ENCODE assay signal across 18 cellular contexts in genomic region chr9:130363755-130364404, GRCh38.
DNase-seq lines count a peak whose midpoint lies in the region; ATAC-seq, FAIRE-seq and TF ChIP-seq lines count a peak whose summit lies in the region.
"Had no signal": no experiment of that assay in that cellular context is flagged by ENCODE, and none has a peak within 500 bp of the region (broad histone marks: within the 10 kb centered on the region; RNA-seq: fewer than 3 reads in every experiment).

No MANE protein-coding gene starts in this region.

- no peak overlapping the region for H3K4me3 Mint-ChIP-seq in WTC11
- no peak overlapping the region for H3K4me3 Mint-ChIP-seq in naive thymus-derived CD8-positive, alpha-beta T cell
- H3K4me3 Mint-ChIP-seq: CD4-positive, CD25-positive, alpha-beta regulatory T cell; CD8-positive, alpha-beta T cell; H9; HFFc6 had no signal

- no peak overlapping the region for H3K27ac Mint-ChIP-seq in WTC11
- H3K27ac Mint-ChIP-seq in naive thymus-derived CD8-positive, alpha-beta T cell = peak overlapping the region in 1 of 10 donors; percentile 75
- H3K27ac Mint-ChIP-seq: CD8-positive, alpha-beta T cell; H9; HFFc6 had no signal

- H3K4me2 ChIP-seq in PC-3 (ENCODE audit: low read length) (no peak overlapping the region), H1 (ENCODE audit: insufficient read depth in 1 of 2, low read depth in 2 of 2, low read length in 2 of 2) (no peak overlapping the region)
- H3K4me2 ChIP-seq: BLaER1 had no signal

- no peak overlapping the region for H2AK5ac ChIP-seq in H1 (ENCODE audit: low read depth, low read length)

- no peak for DNase-seq in PC-3
- no peak for DNase-seq in WTC11 (ENCODE audit: low spot score)
- no peak for DNase-seq in H1 (ENCODE audit: low read depth in 1 of 2, low spot score in 2 of 2)
- DNase-seq in naive thymus-derived CD8-positive, alpha-beta T cell = no peak
- DNase-seq in MG63 = no peak
- DNase-seq in activated naive CD4-positive, alpha-beta T cell (lab: John Stamatoyannopoulos, UW) = no peak
- DNase-seq: Caco-2; CD4-positive, CD25-positive, alpha-beta regulatory T cell; CD8-positive, alpha-beta T cell; DMS153; DND-41; GOT3; H9; HFFc6 had no signal

- H2BK120ac ChIP-seq in H1 (replicated peaks; ENCODE audit: low read depth, low read length) = no peak overlapping the region

- no peak for TF ChIP-seq POLR2A in H1 (IDR thresholded peaks at IDR 0.05; ENCODE audit: control extremely low read depth in 1 of 2, low read depth in 2 of 2, low read length in 2 of 2)

- no peaks in the 10 kb centered on the region for H3K9me3 ChIP-seq in PC-3 (ENCODE audit: low read length)
- H3K9me3 ChIP-seq in H1 (ENCODE audit: insufficient read depth in 2 of 2, low read depth in 1 of 2, low read length in 1 of 2) = no peaks in the 10 kb centered on the region
- H3K9me3 ChIP-seq in MG63 = no peaks in the 10 kb centered on the region
- H3K9me3 ChIP-seq: Caco-2 had no signal

- H3K4me1 ChIP-seq in PC-3 (ENCODE audit: insufficient read depth, low read length) = peaks cover 12% of the 10 kb centered on the region
- no peaks in the 10 kb centered on the region; a peak in 1 of 7 replicates for H3K4me1 ChIP-seq in H1 (replicated peaks in 1 of 4; ENCODE audit: control insufficient read depth in 3 of 4, insufficient read depth in 4 of 4, low read length in 3 of 4)
- H3K4me1 ChIP-seq: Caco-2 had no signal

- H3K27me3 Mint-ChIP-seq in WTC11 (ENCODE audit: low read depth) = no peaks in the 10 kb centered on the region
- H3K27me3 Mint-ChIP-seq in naive thymus-derived CD8-positive, alpha-beta T cell = peaks cover 0 to 9% (median 2%) of the 10 kb centered on the region in 5 donors
- H3K27me3 Mint-ChIP-seq: CD4-positive, CD25-positive, alpha-beta regulatory T cell had no signal

- no peak for ATAC-seq in PC-3
- no peak for ATAC-seq in WTC11
- no peak for ATAC-seq in naive thymus-derived CD8-positive, alpha-beta T cell
- ATAC-seq: CD8-positive, alpha-beta T cell had no signal

- no peaks in the 10 kb centered on the region for H3K9me2 ChIP-seq in PC-3 (replicated peaks; ENCODE audit: low read length)

- peaks cover 6% of the 10 kb centered on the region for H3K4me1 Mint-ChIP-seq in WTC11
- H3K4me1 Mint-ChIP-seq in naive thymus-derived CD8-positive, alpha-beta T cell = peaks cover 0 to 12% (median 4%) of the 10 kb centered on the region in 4 donors

- H3K79me1 ChIP-seq in H1 (ENCODE audit: low read depth, low read length) = no peaks in the 10 kb centered on the region

- no peak overlapping the region for H2BK12ac ChIP-seq in H1 (ENCODE audit: low read depth, low read length)

- H3K4ac ChIP-seq in H1 (replicated peaks; ENCODE audit: insufficient read length, low read depth, low read length) = no peak overlapping the region

- H3K14ac ChIP-seq in H1 (ENCODE audit: insufficient read length) = no peak overlapping the region

- no peaks in the 10 kb centered on the region for H3F3A ChIP-seq in PC-3 (ENCODE audit: low read length, unreplicated experiment)

- no peaks in the 10 kb centered on the region for H3K79me2 ChIP-seq in PC-3 (ENCODE audit: low read length)
- no peaks in the 10 kb centered on the region for H3K79me2 ChIP-seq in H1 (ENCODE audit: control insufficient read depth in 1 of 2, insufficient read depth in 2 of 2, low read length in 2 of 2)

- TF ChIP-seq EP300 in H1 (IDR thresholded peaks at IDR 0.05; ENCODE audit: borderline replicate concordance in 1 of 2, low read depth in 2 of 2, low read length in 2 of 2) = no peak

- no peaks in the 10 kb centered on the region for H3K27me3 ChIP-seq in PC-3 (ENCODE audit: low read length)
- H3K27me3 ChIP-seq in H1 (replicated peaks in 1 of 4; ENCODE audit: control insufficient read depth in 3 of 4, extremely low read depth in 1 of 4, insufficient read depth in 3 of 4, low read length in 3 of 4) = no peaks in the 10 kb centered on the region
- H3K27me3 ChIP-seq in MG63 = no peaks in the 10 kb centered on the region
- H3K27me3 ChIP-seq: BLaER1 had no signal

- WGBS in H1 (ENCODE audit: extremely low coverage in 1 of 2, insufficient coverage in 1 of 2, insufficient read length in 1 of 2, insufficient replicate concordance in 2 of 2, low coverage in 1 of 2, low lambda C conversion rate in 2 of 2, missing lambda C conversion rate in 1 of 2), 2 experiments = 95 to 100% methylated on average over 2 to 8 of the region's 9 CpGs

- H3K4me3 ChIP-seq in PC-3 (ENCODE audit: low read length) (no peak overlapping the region), H1 (ENCODE audit: extremely low read depth in 1 of 4, insufficient read depth in 2 of 4, low read depth in 3 of 4, low read length in 4 of 4) (no peak overlapping the region), MG63 (no peak overlapping the region)
- H3K4me3 ChIP-seq: BLaER1 had no signal

- H2AFZ ChIP-seq in PC-3 (ENCODE audit: low read length) (no peak overlapping the region), H1 (ENCODE audit: low read length) (no peak overlapping the region)

- H2BK5ac ChIP-seq in H1 (ENCODE audit: low read depth, low read length) = no peak overlapping the region

- H3K27ac ChIP-seq in PC-3 (ENCODE audit: low read length) = 0 out of 2 replicates have a peak overlapping the region, but pooled peaks have one; percentile 37
- H3K27ac ChIP-seq in H1 (ENCODE audit: low read depth, low read length) = no peak overlapping the region
- H3K27ac ChIP-seq: BLaER1, C4-2B had no signal

- no peaks in the 10 kb centered on the region for H3K36me3 ChIP-seq in PC-3 (ENCODE audit: low read depth, low read length)
- H3K36me3 ChIP-seq in H1 (ENCODE audit: control insufficient read depth in 2 of 4, insufficient read depth in 4 of 4, low read length in 3 of 4) = no peaks in the 10 kb centered on the region; a peak in 1 of 8 replicates
- no peaks in the 10 kb centered on the region for H3K36me3 ChIP-seq in MG63
- H3K36me3 ChIP-seq: BLaER1 had no signal

- no peak overlapping the region for H2BK15ac ChIP-seq in H1 (ENCODE audit: low read length)

- no peak overlapping the region for H2BK20ac ChIP-seq in H1 (ENCODE audit: low read length)

- intact Hi-C loops in PC-3 (cut with micrococcal nuclease) = no loop called here

- H3K23ac ChIP-seq in H1 (ENCODE audit: insufficient read length) = no peak overlapping the region

- no peak overlapping the region for H3K56ac ChIP-seq in H1 (replicated peaks; ENCODE audit: insufficient read length, low read depth, low read length)

- no peaks in the 10 kb centered on the region for H3K9me3 Mint-ChIP-seq in WTC11
- H3K9me3 Mint-ChIP-seq in naive thymus-derived CD8-positive, alpha-beta T cell = peaks cover 0 to 1% (median 0%) of the 10 kb centered on the region in 9 donors
- H3K9me3 Mint-ChIP-seq: CD8-positive, alpha-beta T cell; H9; HFFc6 had no signal

- H4K20me1 ChIP-seq in PC-3 (ENCODE audit: low read length) (no peaks in the 10 kb centered on the region), H1 (replicated peaks in 1 of 2; ENCODE audit: control insufficient read depth in 1 of 2, insufficient read depth in 2 of 2, low read length in 2 of 2) (no peaks in the 10 kb centered on the region)
- H4K20me1 ChIP-seq: BLaER1 had no signal

- H4K8ac ChIP-seq in H1 (ENCODE audit: extremely low read depth, insufficient read depth, low read length) = no peak overlapping the region

- POLR2A ChIA-PET in PC-3 (lab: Charles Lee; ENCODE audit: unreplicated experiment) (no interaction called here), WTC11 (lab: Charles Lee) (interaction anchor here (0.9 kb wide), 1 partner anchor 80 kb away, joined by 3 read pairs; the partner anchor contains the start of gene ASS1), H1 (lab: Charles Lee; ENCODE audit: partially characterized antibody) (interaction anchor here (1.1 to 3.6 kb wide), 4 partner anchors 8 to 24 kb away, joined by 3 to 14 read pairs (median 4); no protein-coding TSS in a partner anchor)
- POLR2A ChIA-PET in naive thymus-derived CD8-positive, alpha-beta T cell (lab: Charles Lee) = no interaction called here

- CTCF ChIA-PET in PC-3 (lab: Charles Lee) (no interaction called here), WTC11 (lab: Charles Lee) (interaction anchor here (0.9 to 1.1 kb wide), 2 partner anchors 21 to 62 kb away, joined by 4 to 5 read pairs; no protein-coding TSS in a partner anchor), H1 (lab: Charles Lee; ENCODE audit: partially characterized antibody) (interaction anchor here (0.7 to 3.1 kb wide), 6 partner anchors 11 to 257 kb away, joined by 3 to 9 read pairs (median 4); no protein-coding TSS in a partner anchor)

- 0 out of 2 replicates have a peak overlapping the region, but pooled peaks have one; percentile 4 for H3K9ac ChIP-seq in PC-3 (ENCODE audit: low read length)
- H3K9ac ChIP-seq in H1 (replicated peaks in 1 of 4; ENCODE audit: extremely low read depth in 1 of 4, low read depth in 3 of 4, low read length in 3 of 4) = no peak overlapping the region
- H3K9ac ChIP-seq: BLaER1 had no signal

- 0 out of 2 replicates have a peak, but pooled peaks cover 5% of the 10 kb centered on the region for H3K36me3 Mint-ChIP-seq in WTC11
- H3K36me3 Mint-ChIP-seq in naive thymus-derived CD8-positive, alpha-beta T cell = no peaks in the 10 kb centered on the region
- H3K36me3 Mint-ChIP-seq: CD4-positive, CD25-positive, alpha-beta regulatory T cell; CD8-positive, alpha-beta T cell had no signal

- peaks cover 7% of the 10 kb centered on the region; the same call in 1 of the 2 replicates for H3K23me2 ChIP-seq in H1 (ENCODE audit: low read depth, low read length)

- TF ChIP-seq RAD21 in H1 (IDR thresholded peaks at IDR 0.05 in 1 of 2, conservative IDR thresholded peaks at IDR 0.05 in 1 of 2; ENCODE audit: low read depth in 2 of 2, low read length in 2 of 2) = no peak

- no peak overlapping the region for H4K91ac ChIP-seq in H1 (replicated peaks; ENCODE audit: insufficient read length, low read length)

- no peak overlapping the region for H4K5ac ChIP-seq in H1 (ENCODE audit: insufficient read length, low read depth, low read length)

- no peak for FAIRE-seq in H1 (lab: Jason Lieb, UNC)
- FAIRE-seq: G401.6, GM12892 had no signal

- H3K18ac ChIP-seq in H1 (ENCODE audit: extremely low read depth, low read length) = no peak overlapping the region

- BruUV-seq in PC-3 (replicated peaks; lab: Mats Ljungman, UMichigan) = no TSS peak

- TF ChIP-seq CTCF in PC-3 (conservative IDR thresholded peaks at IDR 0.05; ENCODE audit: low read depth, low read length) (no peak), WTC11 (IDR thresholded peaks at IDR 0.05) (no peak), H1 (IDR thresholded peaks at IDR 0.05; ENCODE audit: control extremely low read depth in 1 of 3, insufficient read depth in 1 of 3, low read depth in 1 of 3, low read length in 3 of 3) (no peak)

TF ChIP-seq in WTC11, 78 proteins besides CTCF, POLR2A, EP300 and RAD21 (continues in another document):
- no peak for TF ChIP-seq CREM (CRISPR knock-in tag; IDR thresholded peaks at IDR 0.05)

TF ChIP-seq in H1, 55 proteins besides CTCF, POLR2A, EP300 and RAD21:
- TF ChIP-seq CTBP2 (IDR thresholded peaks at IDR 0.05; ENCODE audit: borderline replicate concordance, insufficient read depth, insufficient read length, low read length) (no peak), KDM1A (IDR thresholded peaks at IDR 0.05; ENCODE audit: borderline replicate concordance, low read length) (peak; percentile 35; the same call in 1 of the 2 replicates)

Comparison
In these comparisons a context has a peak if more than half of its experiments do, and no peak if none do; other contexts are left out.
1. POLR2A ChIA-PET loops: an anchor here in WTC11 (0.9 kb wide) and H1 (1.1 to 3.6 kb wide); none called in PC-3 and naive thymus-derived CD8-positive, alpha-beta T cell.